17 cellular contexts compared by ENCODE assay signal in the genomic region with DNA sequence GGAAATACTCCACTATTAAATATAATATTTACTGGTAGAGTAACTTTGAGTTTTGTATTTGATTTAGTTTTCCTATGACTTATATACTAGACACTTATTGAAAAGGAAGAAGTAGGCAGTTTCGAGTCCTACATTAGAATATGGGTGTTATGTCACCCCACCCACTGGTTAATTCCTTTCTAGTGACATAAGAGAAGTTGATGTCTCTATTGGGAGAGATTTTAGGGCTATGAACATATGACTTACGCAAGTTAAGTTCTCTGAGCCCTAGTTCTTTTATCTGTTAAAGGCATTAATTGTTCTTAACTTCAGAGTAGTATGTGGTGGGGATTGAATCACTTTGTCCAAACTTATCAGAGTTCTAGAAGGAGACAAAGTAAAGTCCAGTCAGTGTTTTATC. TPM values are rescaled to one million over a fixed set of nuclear protein-coding genes. Genes with fewer than 3 reads are reported as not detected.
DNase-seq lines count a peak whose midpoint lies in the region; ATAC-seq, FAIRE-seq and TF ChIP-seq lines count a peak whose summit lies in the region.
"Had no signal": no experiment of that assay in that cellular context is flagged by ENCODE, and none has a peak within 500 bp of the region (broad histone marks: within the 10 kb centered on the region; RNA-seq: fewer than 3 reads in every experiment).

No MANE protein-coding gene starts in this region.

- H3K79me2 ChIP-seq in osteoblast (ENCODE audit: insufficient read depth, low read length) = peaks cover 8% of the 10 kb centered on the region

- H3K4me3 ChIP-seq in AG10803 (ENCODE audit: low read length) = no peak overlapping the region
- H3K4me3 ChIP-seq in osteoblast (ENCODE audit: insufficient read depth, low read length) = no peak overlapping the region
- H3K4me3 ChIP-seq: SK-N-MC, suprapubic skin had no signal

- no peaks in the 10 kb centered on the region for H3K36me3 ChIP-seq in osteoblast (ENCODE audit: insufficient read depth, low read length)
- H3K36me3 ChIP-seq: suprapubic skin had no signal

- ATAC-seq in HG03175 (IDR thresholded peaks at IDR 0.05; ENCODE audit: unreplicated experiment) = no peak
- ATAC-seq: activated T-cell treated with anti-CD3 and anti-CD28 coated beads, Interleukin-2, amount 50 U/mL, for 4 hours; WTC11 had no signal

- H2AFZ ChIP-seq in osteoblast (ENCODE audit: low read length) = no peak overlapping the region

- DNase-seq in AG10803 (ENCODE audit: low read depth) = peak; percentile 73
- DNase-seq in NCI-H460 (ENCODE audit: extremely low read depth, low read depth) = peak; percentile 80
- peak; percentile 68 for DNase-seq in fibroblast of peridontal ligament (ENCODE audit: extremely low read depth)
- no peak for DNase-seq in osteoblast (ENCODE audit: insufficient read length, low spot score, missing footprints)
- DNase-seq in NCI-H1417 (lab: John Stamatoyannopoulos, UW) = no peak
- no peak for DNase-seq in dermis blood vessel endothelial cell
- no peak for DNase-seq in GM12892 (ENCODE audit: insufficient read length)
- DNase-seq: activated T-cell treated with anti-CD3 and anti-CD28 coated beads, Interleukin-2, amount 50 U/mL, for 4 hours; cerebellar nuclear complex; foreskin melanocyte; NCI-H1092; NCI-H526 treated with DMSO at 0.1 percent for 48 hours had no signal

- peak overlapping the region; percentile 71 for H3K27ac ChIP-seq in osteoblast (ENCODE audit: low read depth, low read length)
- H3K27ac ChIP-seq: SK-N-MC, suprapubic skin had no signal

- H3K27me3 ChIP-seq in osteoblast (ENCODE audit: insufficient read depth, low read length) = no peaks in the 10 kb centered on the region
- H3K27me3 ChIP-seq: suprapubic skin had no signal

- H3K9me3 ChIP-seq in osteoblast (ENCODE audit: low read depth, low read length) = no peaks in the 10 kb centered on the region
- H3K9me3 ChIP-seq: suprapubic skin had no signal

- no peaks in the 10 kb centered on the region for H4K20me1 ChIP-seq in osteoblast (ENCODE audit: insufficient read depth, low read length)

- H3K4me2 ChIP-seq in osteoblast (ENCODE audit: insufficient read depth, low read length) = peak overlapping the region; percentile 0

- peaks cover 51% of the 10 kb centered on the region for H3K4me1 ChIP-seq in osteoblast (ENCODE audit: insufficient read depth, low read length)

- no peak for TF ChIP-seq CTCF in AG10803 (conservative IDR thresholded peaks at IDR 0.05; ENCODE audit: low read length)
- TF ChIP-seq CTCF in osteoblast (IDR thresholded peaks at IDR 0.05; ENCODE audit: extremely low read depth, low read depth, low read length) = no peak

- no peak for FAIRE-seq in GM12892 (lab: Jason Lieb, UNC)
- FAIRE-seq: GM18507 had no signal

- TF ChIP-seq POLR2A in GM12892 (IDR thresholded peaks at IDR 0.05; ENCODE audit: low read depth, low read length) = no peak

RNA-seq across cellular contexts. Expression of a gene that starts 30.5 kb away (rescaled TPM):
- total RNA-seq in NCI-H460 (2014; rRNA removed; shearing (Covaris generic)) = 14.8 and 17.0 TPM in 2 replicates
- polyA plus RNA-seq in NCI-H460 (2014; cell fraction: nucleus; rRNA removed) = 6.9 and 8.1 TPM in 2 replicates
- total RNA-seq in osteoblast (30.8 and 37.4 TPM in 2 replicates), dermis blood vessel endothelial cell (1.9 and 2.3 TPM in 2 replicates)
- polyA plus RNA-seq in GM12892 (2012; ENCODE audit: missing spikeins) = 0.53 TPM

Comparison
In these comparisons a context has a peak if more than half of its experiments do, and no peak if none do; other contexts are left out.
1. DNase-seq: peak in AG10803 (single experiment), NCI-H460 (single experiment) and fibroblast of peridontal ligament (single experiment); none in osteoblast (single experiment), NCI-H1417 (0 of 3), dermis blood vessel endothelial cell (single experiment) and GM12892 (single experiment).